Comparison of ENCODE assay signal across 1 cellular context in the genomic region with DNA sequence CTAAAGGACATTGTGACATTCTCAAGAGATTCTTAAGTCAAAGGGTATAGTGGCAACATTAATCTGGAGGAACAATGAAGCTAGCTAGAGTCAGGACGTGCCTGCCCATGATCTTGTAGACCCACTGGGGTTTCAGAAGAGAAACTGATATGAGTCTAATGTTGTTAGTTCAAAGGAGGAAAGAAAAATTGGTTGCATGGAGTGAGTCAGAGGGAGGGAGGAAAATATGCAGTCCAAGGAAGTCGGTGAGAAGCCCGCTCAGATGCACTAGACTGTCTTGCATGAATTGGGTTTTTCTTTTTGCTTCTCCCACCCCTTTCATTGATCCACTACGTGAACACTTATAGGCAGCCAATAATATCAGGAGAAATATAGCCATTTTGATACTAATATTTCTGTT.
TF ChIP-seq lines count a peak whose summit lies in the region.

No MANE protein-coding gene starts in this region.

TF ChIP-seq in IMR-90, 13 proteins besides CTCF, POLR2A, EP300 and RAD21 (continued from another document):
- TF ChIP-seq ELK1 (IDR thresholded peaks at IDR 0.05; ENCODE audit: borderline replicate concordance, low read depth, low read length) (no peak), MAZ (IDR thresholded peaks at IDR 0.05; ENCODE audit: borderline replicate concordance, low read depth, low read length) (no peak), BHLHE40 (IDR thresholded peaks at IDR 0.05; ENCODE audit: low read depth, low read length) (no peak), RFX5 (IDR thresholded peaks at IDR 0.05; ENCODE audit: low read depth, low read length) (no peak), CHD1 (IDR thresholded peaks at IDR 0.05; ENCODE audit: low read depth, low read length) (no peak), MAFK (IDR thresholded peaks at IDR 0.05; ENCODE audit: low read depth, low read length) (no peak), NFE2L2 (IDR thresholded peaks at IDR 0.05; ENCODE audit: low read depth, low read length) (no peak), SMC3 (IDR thresholded peaks at IDR 0.05; ENCODE audit: low read depth, low read length) (no peak), RCOR1 (IDR thresholded peaks at IDR 0.05; ENCODE audit: insufficient replicate concordance, low read length) (no peak)
